ENCODE assay signal across 22 cellular contexts in the genomic region with DNA sequence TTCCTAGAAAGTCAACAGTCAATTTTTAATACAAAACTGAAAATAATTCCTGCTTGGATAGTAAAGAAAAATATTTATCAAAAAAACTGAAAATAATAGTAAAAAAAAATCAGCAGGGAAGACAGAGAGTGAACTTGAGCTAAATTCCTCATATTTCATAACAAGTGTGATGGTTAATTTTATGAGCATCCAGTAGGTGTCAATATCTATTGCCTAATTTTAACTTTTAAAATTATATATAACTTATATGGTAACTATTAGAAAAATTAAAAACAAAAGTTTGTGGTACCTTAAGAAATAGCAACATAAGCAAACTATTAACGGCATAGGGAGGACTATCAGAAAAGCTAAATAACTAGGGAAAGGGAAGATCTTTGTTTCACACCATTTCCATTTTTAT. TPM values are rescaled to one million over a fixed set of nuclear protein-coding genes. Genes with fewer than 3 reads are reported as not detected.
A peak's percentile ranks its signal among the peaks of the same experiment; 100 is the strongest.
DNase-seq lines count a peak whose midpoint lies in the region; FAIRE-seq and TF ChIP-seq lines count a peak whose summit lies in the region.
"Had no signal": no experiment of that assay in that cellular context is flagged by ENCODE, and none has a peak within 500 bp of the region (broad histone marks: within the 10 kb centered on the region; RNA-seq: fewer than 3 reads in every experiment).

No MANE protein-coding gene starts in this region.

- peak; percentile 45 for FAIRE-seq in endometrium (lab: Jason Lieb, UNC)
- FAIRE-seq: astrocyte had no signal

- no peak overlapping the region for H3K4ac ChIP-seq in mesendoderm (ENCODE audit: low read depth, low read length)

- TF ChIP-seq EP300 in transverse colon (IDR thresholded peaks at IDR 0.05; ENCODE audit: low read depth): no peak

- CTCF ChIA-PET in OCI-LY7 (lab: Charles Lee; ENCODE audit: unreplicated experiment): interaction anchor here (1.0 kb wide), 1 partner anchor 17 kb away, joined by 3 read pairs; no protein-coding TSS in a partner anchor

- no peak overlapping the region for H3K23ac ChIP-seq in mesendoderm (ENCODE audit: low read length)

- no peak overlapping the region for H2AFZ ChIP-seq in OCI-LY7 (ENCODE audit: low read length)

- H2BK5ac ChIP-seq in mesendoderm (ENCODE audit: low read length): no peak overlapping the region

- H4K5ac ChIP-seq in mesendoderm (ENCODE audit: low read length): no peak overlapping the region

- H3K27me3 ChIP-seq in transverse colon (no peaks in the 10 kb centered on the region), mesendoderm (ENCODE audit: insufficient read depth, low read length, poor library complexity) (no peaks in the 10 kb centered on the region)
- H3K27me3 ChIP-seq: stomach, upper lobe of left lung had no signal

- no TSS peak for BruUV-seq in OCI-LY7 (replicated peaks; lab: Mats Ljungman, UMichigan)

- peak; percentile 51; the same call in 1 of the 2 replicates for TF ChIP-seq CTCF in OCI-LY7 (conservative IDR thresholded peaks at IDR 0.05; ENCODE audit: low read length)
- TF ChIP-seq CTCF in transverse colon (IDR thresholded peaks at IDR 0.05): no peak

- in situ Hi-C loops in transverse colon (cut with MboI; ENCODE audit: low pct_ligation_motif_present in 1 of 4, low pct_unique_long_range_greater_than_20kb in 1 of 4, low sequenced_read_pairs in 3 of 4): loop anchor here in 3 of 4 donors (10.0 to 25.0 kb wide), 2 partner anchors 82 to 154 kb away; a partner anchor contains a TSS

- no peak overlapping the region for H2BK15ac ChIP-seq in mesendoderm (replicated peaks; ENCODE audit: low read depth)

- H3K27ac ChIP-seq in OCI-LY7 (ENCODE audit: low read depth, low read length, poor library complexity, severe bottlenecking): no peak overlapping the region
- H3K27ac ChIP-seq in transverse colon: peak overlapping the region; percentile 22 to 100 (median 96)
- no peak overlapping the region for H3K27ac ChIP-seq in mesendoderm (ENCODE audit: low read depth, low read length)

- no peak for TF ChIP-seq POLR2A in transverse colon (IDR thresholded peaks at IDR 0.05)

- H3K79me2 ChIP-seq in OCI-LY7 (ENCODE audit: insufficient read depth, low read depth, low read length) (peaks cover 47% of the 10 kb centered on the region; the same call in 1 of the 2 replicates), mesendoderm (ENCODE audit: control insufficient read depth, insufficient read depth, low read length) (no peaks in the 10 kb centered on the region)

- H3K9me2 ChIP-seq in OCI-LY7 (ENCODE audit: insufficient read depth, low read length): no peaks in the 10 kb centered on the region

- H3K36me3 ChIP-seq in OCI-LY7 (ENCODE audit: insufficient read depth, low read length) (peaks cover 32% of the 10 kb centered on the region), transverse colon (no peaks in the 10 kb centered on the region), mesendoderm (ENCODE audit: control insufficient read depth, insufficient read depth, low read length) (no peaks in the 10 kb centered on the region)
- H3K36me3 ChIP-seq: upper lobe of left lung had no signal

- H3K4me3 ChIP-seq in OCI-LY7 (ENCODE audit: low read depth, low read length, poor library complexity, severe bottlenecking) (no peak overlapping the region), transverse colon (no peak overlapping the region), mesendoderm (ENCODE audit: low read length) (no peak overlapping the region)

- peak; percentile 23 for DNase-seq in NCI-H146 treated with DMSO at 0.1 percent for 48 hours (lab: John Stamatoyannopoulos, UW; ENCODE audit: unreplicated experiment)
- no peak for DNase-seq in NCI-H146 (lab: John Stamatoyannopoulos, UW)
- no peak for DNase-seq in OCI-LY7 (ENCODE audit: low spot score)
- no peak for DNase-seq in transverse colon
- no peak for DNase-seq in OCI-M2 (lab: John Stamatoyannopoulos, UW; ENCODE audit: unreplicated experiment)
- no peak for DNase-seq in mesendoderm
- no peak for DNase-seq in T-helper 2 cell
- DNase-seq: activated B cell treated with CpG ODN at 0.5 μM for 24 hours; activated CD4-positive, alpha-beta memory T cell treated with anti-CD3 and anti-CD28 coated beads, Interleukin-2, amount 10 ng/mL, durations not matched to agents 7 days and 5 days; activated T-cell treated with anti-CD3 and anti-CD28 coated beads, Interleukin-2, amount 50 U/mL, for 24 hours; CD4-positive, CD25-positive, alpha-beta regulatory T cell; DMS153; endodermal cell; H9; islet precursor cell; naive B cell; posterior cingulate gyrus; stimulated activated CD4-positive, alpha-beta T cell treated with anti-CD3 and anti-CD28 coated beads, Interleukin-2, amount 100 ng/mL, for 48 hours; stomach; upper lobe of left lung had no signal

- no peak overlapping the region for H3K56ac ChIP-seq in mesendoderm (ENCODE audit: low read length)

- H4K20me1 ChIP-seq in OCI-LY7 (ENCODE audit: insufficient read depth, low read length): no peaks in the 10 kb centered on the region

- no peak overlapping the region for H2AK5ac ChIP-seq in mesendoderm (ENCODE audit: low read length)

- intact Hi-C loops in OCI-LY7 (cut with micrococcal nuclease; ENCODE audit: unreplicated experiment): loop anchor here (10.0 kb wide), 1 partner anchor 1518 kb away; no protein-coding TSS in a partner anchor
- intact Hi-C loops in transverse colon (cut with DNase I; ENCODE audit: low total_unique reads): no loop called here

- no peak overlapping the region for H3K18ac ChIP-seq in mesendoderm (ENCODE audit: low read length)

- H3K4me1 ChIP-seq in OCI-LY7 (ENCODE audit: insufficient read depth, low read length, poor library complexity, severe bottlenecking) (peaks cover 21% of the 10 kb centered on the region), transverse colon (peaks cover 0 to 31% (median 7%) of the 10 kb centered on the region in 4 donors), mesendoderm (ENCODE audit: control insufficient read depth, low read depth, low read length) (no peaks in the 10 kb centered on the region)

- 85 to 89% methylated on average over 1 of the region's 1 CpG for WGBS in transverse colon (ENCODE audit: low coverage in 1 of 2), 2 donors
- no CpG with 5 or more reads among the region's 1 CpG for WGBS in mesendoderm (ENCODE audit: extremely low coverage, insufficient coverage, low lambda C conversion rate)

- POLR2A ChIA-PET in OCI-LY7 (lab: Charles Lee): interaction anchor here (1.0 to 1.1 kb wide), 3 partner anchors 130 to 232 kb away, joined by 3 to 6 read pairs (median 3); no protein-coding TSS in a partner anchor

- peaks cover 26% of the 10 kb centered on the region for H3K9me3 ChIP-seq in OCI-LY7 (ENCODE audit: low read length)
- peaks cover 0 to 3% of the 10 kb centered on the region in 2 donors for H3K9me3 ChIP-seq in transverse colon
- H3K9me3 ChIP-seq: upper lobe of left lung had no signal

- H2BK120ac ChIP-seq in mesendoderm (ENCODE audit: low read depth, low read length): no peak overlapping the region

- peak overlapping the region; percentile 92; the same call in 1 of the 2 replicates for H3K4me2 ChIP-seq in OCI-LY7 (ENCODE audit: low read length)
- H3K4me2 ChIP-seq in mesendoderm (ENCODE audit: low read length): no peak overlapping the region

- H4K8ac ChIP-seq in mesendoderm (ENCODE audit: low read depth, low read length): no peak overlapping the region

- no peak overlapping the region for H3K9ac ChIP-seq in mesendoderm (ENCODE audit: low read length)

- no peaks in the 10 kb centered on the region for H3K79me1 ChIP-seq in mesendoderm (ENCODE audit: low read length)

RNA-seq across cellular contexts. Expression of a gene that starts 2.1 kb away (rescaled TPM):
- 31.2 and 39.2 TPM in 2 replicates for total RNA-seq in OCI-LY7 (2014; rRNA removed; shearing (Covaris generic))
- total RNA-seq in OCI-LY7 (2022): 34.9 and 40.0 TPM in 2 replicates
- total RNA-seq in transverse colon: 10 to 100 TPM; 10.5 to 33.6 (median 11.8) TPM
- 2.8 TPM for polyA plus RNA-seq in mesendoderm (2013, experiment 1 of 2)
- polyA plus RNA-seq in mesendoderm (2013, experiment 2 of 2): 2.4 TPM

Comparison
In these comparisons a context has a peak if more than half of its experiments do, and no peak if none do; other contexts are left out.
1. H3K27ac ChIP-seq: peak in transverse colon (4 of 4); none in OCI-LY7 (single experiment) and mesendoderm (single experiment).